20 cellular contexts compared by ENCODE assay signal in genomic region chr22:20399866-20400605, GRCh38.
"Had no signal": no experiment of that assay in that cellular context is flagged by ENCODE, and none has a peak within 500 bp of the region (broad histone marks: within the 10 kb centered on the region; RNA-seq: fewer than 3 reads in every experiment).

No MANE protein-coding gene starts in this region.

- H3K27ac Mint-ChIP-seq: activated CD4-positive, alpha-beta memory T cell treated with anti-CD3 and anti-CD28 coated beads, Interleukin-2, amount 10 ng/mL, durations not matched to agents 7 days and 5 days; activated CD4-positive, alpha-beta T cell treated with anti-CD3 and anti-CD28 coated beads for 36 hours; activated naive CD4-positive, alpha-beta T cell treated with anti-CD3 and anti-CD28 coated beads, Interleukin-2, amount 10 ng/mL, durations not matched to agents 7 days and 5 days; activated naive CD8-positive, alpha-beta T cell treated with anti-CD3 and anti-CD28 coated beads for 36 hours; activated T-helper 2 cell treated with anti-CD3 and anti-CD28 coated beads, Interferon-gamma antibody, Interleukin-2, Interleukin-4, amounts not matched to agents 10 μg/mL and 5 μg/mL and 100 μg/mL, durations not matched to agents 14 hours and 24 hours and 36 hours had no signal

- H3K9me3 Mint-ChIP-seq: activated CD4-positive, alpha-beta memory T cell treated with anti-CD3 and anti-CD28 coated beads, Interleukin-2, amount 10 ng/mL, durations not matched to agents 7 days and 5 days; activated naive CD4-positive, alpha-beta T cell treated with anti-CD3 and anti-CD28 coated beads, Interleukin-2, amount 10 ng/mL, durations not matched to agents 7 days and 5 days; activated naive CD8-positive, alpha-beta T cell treated with anti-CD3 and anti-CD28 coated beads for 36 hours; activated T-helper 2 cell treated with anti-CD3 and anti-CD28 coated beads, Interferon-gamma antibody, Interleukin-2, Interleukin-4, amounts not matched to agents 10 μg/mL and 5 μg/mL and 100 μg/mL, durations not matched to agents 14 hours and 24 hours and 36 hours had no signal

- H3K4me3 ChIP-seq: SK-N-MC had no signal

- H3K27ac ChIP-seq: SK-N-MC, WERI-Rb-1 had no signal

- H3K4me3 Mint-ChIP-seq: activated CD4-positive, alpha-beta memory T cell treated with anti-CD3 and anti-CD28 coated beads, Interleukin-2, amount 10 ng/mL, durations not matched to agents 7 days and 5 days; activated CD4-positive, alpha-beta T cell treated with anti-CD3 and anti-CD28 coated beads for 36 hours; activated naive CD4-positive, alpha-beta T cell treated with anti-CD3 and anti-CD28 coated beads, Interleukin-2, amount 10 ng/mL, durations not matched to agents 7 days and 5 days; activated naive CD8-positive, alpha-beta T cell treated with anti-CD3 and anti-CD28 coated beads for 36 hours had no signal

- DNase-seq: activated CD4-positive, alpha-beta memory T cell treated with anti-CD3 and anti-CD28 coated beads, Interleukin-2, amount 10 ng/mL, durations not matched to agents 7 days and 5 days; activated CD4-positive, alpha-beta T cell treated with anti-CD3 and anti-CD28 coated beads for 36 hours; activated CD4-positive, alpha-beta T cell treated with anti-CD3 and anti-CD28 coated beads, Interleukin-2, amount 50 U/mL, for 1 hour; activated gamma-delta T cell treated with Interleukin-2 at 50 U/mL for 16 hours; activated naive CD4-positive, alpha-beta T cell treated with anti-CD3 and anti-CD28 coated beads, Interleukin-2, amount 10 ng/mL, durations not matched to agents 7 days and 5 days; activated naive CD8-positive, alpha-beta T cell treated with anti-CD3 and anti-CD28 coated beads for 36 hours; activated T-cell treated with anti-CD3 and anti-CD28 coated beads for 4 hours; activated T-cell treated with anti-CD3 and anti-CD28 coated beads, Interleukin-2, amount 50 U/mL, for 48 hours; Karpas-422; NCI-H146; NCI-H187 treated with DMSO at 0.1 percent for 48 hours; NCI-H2081 treated with DMSO at 0.1 percent for 48 hours; NCI-H524; NCI-H748 treated with DMSO at 0.1 percent for 48 hours; OCI-M1; RPMI8226; T-helper 1 cell; WERI-Rb-1 had no signal

- H3K27me3 Mint-ChIP-seq: activated CD4-positive, alpha-beta memory T cell treated with anti-CD3 and anti-CD28 coated beads, Interleukin-2, amount 10 ng/mL, durations not matched to agents 7 days and 5 days; activated CD4-positive, alpha-beta T cell treated with anti-CD3 and anti-CD28 coated beads for 36 hours; activated naive CD4-positive, alpha-beta T cell treated with anti-CD3 and anti-CD28 coated beads, Interleukin-2, amount 10 ng/mL, durations not matched to agents 7 days and 5 days; activated naive CD8-positive, alpha-beta T cell treated with anti-CD3 and anti-CD28 coated beads for 36 hours had no signal
